Comparison of ENCODE assay signal across 10 cellular contexts in the genomic region with DNA sequence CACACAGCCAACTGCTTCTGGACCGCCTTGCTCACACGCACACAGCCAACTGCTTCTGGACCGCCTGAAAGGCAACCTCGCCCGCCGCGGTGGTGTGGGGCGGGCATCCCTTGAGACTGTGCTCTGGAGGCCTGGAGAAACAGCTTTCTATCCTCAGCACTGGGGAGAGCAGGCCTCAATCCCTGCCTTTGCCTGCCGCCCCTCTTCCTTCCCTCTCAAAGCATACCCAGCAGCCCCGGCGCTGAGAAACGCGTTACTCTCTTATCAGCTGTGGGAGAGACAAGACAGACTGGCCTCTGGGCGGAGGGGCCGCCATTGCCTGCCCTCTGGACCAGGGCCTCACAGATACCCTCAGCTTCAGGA. TPM values are rescaled to one million over a fixed set of nuclear protein-coding genes. Genes with fewer than 3 reads are reported as not detected.
DNase-seq lines count a peak whose midpoint lies in the region; ATAC-seq, FAIRE-seq and TF ChIP-seq lines count a peak whose summit lies in the region.
"Had no signal": no experiment of that assay in that cellular context is flagged by ENCODE, and none has a peak within 500 bp of the region (broad histone marks: within the 10 kb centered on the region; RNA-seq: fewer than 3 reads in every experiment).

No MANE protein-coding gene starts in this region.

- CTCF ChIA-PET in HepG2 (lab: Yijun Ruan, JAX; ENCODE audit: low intra/inter-chr PET ratio, low total read pairs): interaction anchor here (1.0 to 3.4 kb wide), 3 partner anchors 10 to 105 kb away, joined by 5 to 25 read pairs (median 6); no protein-coding TSS in a partner anchor

- no peaks in the 10 kb centered on the region for H4K20me1 ChIP-seq in HepG2 (ENCODE audit: insufficient read depth, low read length)

- H3K79me2 ChIP-seq in HepG2 (ENCODE audit: insufficient read depth, low read length): no peaks in the 10 kb centered on the region

- H3K27me3 ChIP-seq in HepG2 (ENCODE audit: control insufficient read depth in 1 of 2, insufficient read depth in 2 of 2, low read length in 2 of 2): peaks cover 4 to 36% of the 10 kb centered on the region in 2 experiments
- H3K27me3 ChIP-seq in suprapubic skin: peaks cover 14% of the 10 kb centered on the region

- TF ChIP-seq EP300 in HepG2 (IDR thresholded peaks at IDR 0.05; ENCODE audit: low read depth in 2 of 2, low read length in 2 of 2): no peak
- no peak for TF ChIP-seq EP300 in HepG2 (CRISPR knock-in tag; IDR thresholded peaks at IDR 0.05; ENCODE audit: borderline replicate concordance)
- TF ChIP-seq EP300 in suprapubic skin (IDR thresholded peaks at IDR 0.05): no peak

- ATAC-seq in activated naive CD8-positive, alpha-beta T cell treated with anti-CD3 and anti-CD28 coated beads, Interleukin-2, amount 50 U/mL, for 24 hours: no peak
- peak; percentile 15 for ATAC-seq in HepG2

- H3K4me2 ChIP-seq in HepG2 (ENCODE audit: low read depth, low read length): peak overlapping the region; percentile 63

- intact Hi-C loops in activated CD4-positive, alpha-beta T cell treated with anti-CD3 and anti-CD28 coated beads, Interleukin-2, amount 10 ng/mL, durations not matched to agents 24 days and 14 days (cut with micrococcal nuclease): loop anchor here (5.0 to 10.0 kb wide), 2 partner anchors 142 to 290 kb away; partner anchors contain the start of gene POU2F2
- intact Hi-C loops in HepG2 (cut with micrococcal nuclease; ENCODE audit: unreplicated experiment): no loop called here

- H3K9ac ChIP-seq in HepG2 (ENCODE audit: insufficient read depth, low read depth, low read length): 0 out of 2 replicates have a peak overlapping the region, but pooled peaks have one; percentile 10

- no peak overlapping the region for H2AFZ ChIP-seq in HepG2 (ENCODE audit: low read length)

- POLR2A ChIA-PET in HepG2 (lab: Yijun Ruan, JAX): interaction anchor here (0.9 to 2.2 kb wide), 2 partner anchors 9 to 104 kb away, joined by 3 to 13 read pairs; partner anchors contain the start of gene CEACAM1

- TF ChIP-seq CTCF in HepG2 (CRISPR knock-in tag; IDR thresholded peaks at IDR 0.05): no peak
- TF ChIP-seq CTCF in suprapubic skin (IDR thresholded peaks at IDR 0.05): no peak

- H3K4me1 ChIP-seq in HepG2 (ENCODE audit: insufficient read depth, low read length): peaks cover 67% of the 10 kb centered on the region
- peaks cover 52% of the 10 kb centered on the region for H3K4me1 ChIP-seq in suprapubic skin

- H3K27ac Mint-ChIP-seq in activated CD4-positive, alpha-beta T cell treated with anti-CD3 and anti-CD28 coated beads, Interleukin-2, amount 10 ng/mL, durations not matched to agents 24 days and 14 days: peak overlapping the region; percentile 91
- no peak overlapping the region for H3K27ac Mint-ChIP-seq in activated naive CD8-positive, alpha-beta T cell treated with anti-CD3 and anti-CD28 coated beads, Interleukin-2, amount 50 U/mL, for 24 hours

- no peaks in the 10 kb centered on the region for H3K9me3 Mint-ChIP-seq in activated CD4-positive, alpha-beta T cell treated with anti-CD3 and anti-CD28 coated beads, Interleukin-2, amount 10 ng/mL, durations not matched to agents 24 days and 14 days
- H3K9me3 Mint-ChIP-seq in activated naive CD8-positive, alpha-beta T cell treated with anti-CD3 and anti-CD28 coated beads, Interleukin-2, amount 50 U/mL, for 24 hours: no peaks in the 10 kb centered on the region

- H3K4me3 Mint-ChIP-seq in activated CD4-positive, alpha-beta T cell treated with anti-CD3 and anti-CD28 coated beads, Interleukin-2, amount 10 ng/mL, durations not matched to agents 24 days and 14 days: peak overlapping the region; percentile 91
- peak overlapping the region; percentile 95 for H3K4me3 Mint-ChIP-seq in activated naive CD8-positive, alpha-beta T cell treated with anti-CD3 and anti-CD28 coated beads, Interleukin-2, amount 50 U/mL, for 24 hours

- peaks cover 35% of the 10 kb centered on the region for H3K4me1 Mint-ChIP-seq in activated CD4-positive, alpha-beta T cell treated with anti-CD3 and anti-CD28 coated beads, Interleukin-2, amount 10 ng/mL, durations not matched to agents 24 days and 14 days
- peaks cover 41% of the 10 kb centered on the region for H3K4me1 Mint-ChIP-seq in activated naive CD8-positive, alpha-beta T cell treated with anti-CD3 and anti-CD28 coated beads, Interleukin-2, amount 50 U/mL, for 24 hours

- no peaks in the 10 kb centered on the region for H3K27me3 Mint-ChIP-seq in activated CD4-positive, alpha-beta T cell treated with anti-CD3 and anti-CD28 coated beads, Interleukin-2, amount 10 ng/mL, durations not matched to agents 24 days and 14 days
- H3K27me3 Mint-ChIP-seq in activated naive CD8-positive, alpha-beta T cell treated with anti-CD3 and anti-CD28 coated beads, Interleukin-2, amount 50 U/mL, for 24 hours: no peaks in the 10 kb centered on the region

- H3K4me3 ChIP-seq in HepG2 (replicated peaks in 1 of 3; ENCODE audit: insufficient read depth in 1 of 3, low read depth in 2 of 3, low read length in 3 of 3): peak overlapping the region in 1 of 3 experiments; percentile 56; a peak in 2 of 6 replicates
- peak overlapping the region; percentile 57 for H3K4me3 ChIP-seq in suprapubic skin

- no peak for TF ChIP-seq RAD21 in HepG2 (CRISPR knock-in tag; IDR thresholded peaks at IDR 0.05)

- no peak for FAIRE-seq in HepG2 (lab: Jason Lieb, UNC)
- FAIRE-seq in H54 (lab: Jason Lieb, UNC): no peak

- H3K27ac ChIP-seq in HepG2 (ENCODE audit: extremely low read length, insufficient read depth, low read length) (no peak overlapping the region), suprapubic skin (no peak overlapping the region)

- TF ChIP-seq POLR2A in HepG2 (IDR thresholded peaks at IDR 0.05; ENCODE audit: insufficient read depth in 1 of 2, low read depth in 2 of 2, low read length in 2 of 2) (no peak), suprapubic skin (IDR thresholded peaks at IDR 0.05) (no peak), H54 (IDR thresholded peaks at IDR 0.05; ENCODE audit: low read depth, low read length) (no peak)

- in situ Hi-C loops in HepG2 (cut with HindIII; ENCODE audit: extremely low pct_ligation_motif_present, low pct_unique_long_range_greater_than_20kb): no loop called here

- 29% methylated on average over 7 of the region's 15 CpGs for WGBS in HepG2 (ENCODE audit: low lambda C conversion rate)
- WGBS in suprapubic skin: 48% methylated on average over 10 of the region's 15 CpGs

- H3K36me3 ChIP-seq in HepG2 (replicated peaks in 1 of 2; ENCODE audit: control insufficient read depth in 1 of 2, insufficient read depth in 2 of 2, low read length in 2 of 2) (no peaks in the 10 kb centered on the region), suprapubic skin (no peaks in the 10 kb centered on the region)
- H3K36me3 ChIP-seq: HAP-1 had no signal

- H3K9me3 ChIP-seq in HepG2 (ENCODE audit: low read length): no peaks in the 10 kb centered on the region
- H3K9me3 ChIP-seq in suprapubic skin: no peaks in the 10 kb centered on the region
- H3K9me3 ChIP-seq: HAP-1 had no signal

- BruUV-seq in HepG2 (replicated peaks; lab: Mats Ljungman, UMichigan): no TSS peak

- H3K36me3 Mint-ChIP-seq in activated CD4-positive, alpha-beta T cell treated with anti-CD3 and anti-CD28 coated beads, Interleukin-2, amount 10 ng/mL, durations not matched to agents 24 days and 14 days (ENCODE audit: low read depth): peaks cover 3% of the 10 kb centered on the region
- peaks cover 1% of the 10 kb centered on the region for H3K36me3 Mint-ChIP-seq in activated naive CD8-positive, alpha-beta T cell treated with anti-CD3 and anti-CD28 coated beads, Interleukin-2, amount 50 U/mL, for 24 hours (ENCODE audit: low read depth)

- no peak for DNase-seq in activated CD4-positive, alpha-beta T cell treated with anti-CD3 and anti-CD28 coated beads, Interleukin-2, amount 10 ng/mL, durations not matched to agents 24 days and 14 days
- no peak for DNase-seq in activated CD4-positive, alpha-beta T cell treated with anti-CD3 and anti-CD28 coated beads for 48 hours
- DNase-seq in activated naive CD8-positive, alpha-beta T cell treated with anti-CD3 and anti-CD28 coated beads, Interleukin-2, amount 50 U/mL, for 24 hours: no peak
- DNase-seq in HepG2 (ENCODE audit: low spot score): no peak
- no peak for DNase-seq in suprapubic skin (ENCODE audit: low spot score in 2 of 2)
- DNase-seq in KG1 (lab: John Stamatoyannopoulos, UW): no peak
- no peak for DNase-seq in H54 (ENCODE audit: insufficient read length, low spot score)
- no peak for DNase-seq in NCI-H774 (lab: John Stamatoyannopoulos, UW)

RNA-seq across cellular contexts. Expression of gene LIPE, which starts 2.9 kb away (rescaled TPM):
- 35.0 and 39.1 TPM in 2 replicates for total RNA-seq in activated CD4-positive, alpha-beta T cell treated with anti-CD3 and anti-CD28 coated beads, Interleukin-2, amount 10 ng/mL, durations not matched to agents 24 days and 14 days
- total RNA-seq in HepG2 (2016; rRNA removed; fragmentation: Illumina TruSeq; extraction: Trizol) (not detected in 2 replicates), suprapubic skin (10 to 100 TPM; 33.9 to 82.6 (median 51.5) TPM)
- not detected in 2 replicates for total RNA-seq in HepG2 (2016; cell fraction: cytosol; rRNA removed; fragmentation: Illumina TruSeq; extraction: Trizol; ENCODE audit: low read depth)
- not detected in 2 replicates for total RNA-seq in HepG2 (2016; cell fraction: insoluble cytoplasmic fraction; rRNA removed; fragmentation: Illumina TruSeq; extraction: Trizol)
- not detected in 2 replicates for total RNA-seq in HepG2 (2016; cell fraction: membrane; rRNA removed; fragmentation: Illumina TruSeq; extraction: Trizol)
- total RNA-seq in HepG2 (2016; cell fraction: nucleus; rRNA removed; fragmentation: Illumina TruSeq; extraction: Trizol): not detected in 2 replicates
- polyA plus RNA-seq in HepG2 (2011; rRNA removed): 0.20 TPM in 1 of 2 replicates, not detected in the other
- polyA plus RNA-seq in HepG2 (2011; cell fraction: cytosol; rRNA removed): 0.08 and 0.13 TPM in 2 replicates
- polyA plus RNA-seq in HepG2 (2011; cell fraction: nucleus; rRNA removed): 0.03 TPM in 1 of 2 replicates, not detected in the other
- polyA plus RNA-seq in HepG2 (2012): 0.13 and 0.15 TPM in 2 replicates
- polyA plus RNA-seq in HepG2 (2016; cell fraction: cytosol; fragmentation: Illumina TruSeq; extraction: Trizol; ENCODE audit: low read depth): not detected in 2 replicates
- polyA plus RNA-seq in HepG2 (2016; cell fraction: insoluble cytoplasmic fraction; fragmentation: Illumina TruSeq; extraction: Trizol; ENCODE audit: low read depth): not detected in 2 replicates
- polyA plus RNA-seq in HepG2 (2016; cell fraction: membrane; fragmentation: Illumina TruSeq; extraction: Trizol; ENCODE audit: low read depth): not detected in 2 replicates
- polyA plus RNA-seq in HepG2 (2016; cell fraction: nucleus; fragmentation: Illumina TruSeq; extraction: Trizol; ENCODE audit: insufficient read depth, low read depth): not detected in 2 replicates
- not detected in 2 replicates for polyA minus RNA-seq in HepG2 (2011; rRNA and poly(A)+ RNA removed; ENCODE audit: low replicate concordance)
- polyA minus RNA-seq in HepG2 (2011; cell fraction: cytosol; rRNA and poly(A)+ RNA removed): not detected in 2 replicates
- not detected in 2 replicates for polyA minus RNA-seq in HepG2 (2011; cell fraction: nucleus; rRNA and poly(A)+ RNA removed)

RNA-seq across cellular contexts. Expression of gene CXCL17, which starts 18.4 kb away (rescaled TPM):
- not detected in 2 replicates for total RNA-seq in activated CD4-positive, alpha-beta T cell treated with anti-CD3 and anti-CD28 coated beads, Interleukin-2, amount 10 ng/mL, durations not matched to agents 24 days and 14 days
- not detected in 2 replicates for total RNA-seq in HepG2 (2016; rRNA removed; fragmentation: Illumina TruSeq; extraction: Trizol)
- total RNA-seq in HepG2 (2016; cell fraction: cytosol; rRNA removed; fragmentation: Illumina TruSeq; extraction: Trizol; ENCODE audit: low read depth): not detected in 2 replicates
- not detected in 2 replicates for total RNA-seq in HepG2 (2016; cell fraction: insoluble cytoplasmic fraction; rRNA removed; fragmentation: Illumina TruSeq; extraction: Trizol)
- total RNA-seq in HepG2 (2016; cell fraction: membrane; rRNA removed; fragmentation: Illumina TruSeq; extraction: Trizol): not detected in 2 replicates
- not detected in 2 replicates for total RNA-seq in HepG2 (2016; cell fraction: nucleus; rRNA removed; fragmentation: Illumina TruSeq; extraction: Trizol)
- 0.10 and 0.12 TPM in 2 replicates for polyA plus RNA-seq in HepG2 (2011; rRNA removed)
- polyA plus RNA-seq in HepG2 (2011; cell fraction: cytosol; rRNA removed): 0.06 and 0.07 TPM in 2 replicates
- polyA plus RNA-seq in HepG2 (2011; cell fraction: nucleus; rRNA removed): not detected in 2 replicates
- 0.23 TPM in 1 of 2 replicates, not detected in the other for polyA plus RNA-seq in HepG2 (2012)
- polyA plus RNA-seq in HepG2 (2016; cell fraction: cytosol; fragmentation: Illumina TruSeq; extraction: Trizol; ENCODE audit: low read depth): not detected in 2 replicates
- not detected in 2 replicates for polyA plus RNA-seq in HepG2 (2016; cell fraction: insoluble cytoplasmic fraction; fragmentation: Illumina TruSeq; extraction: Trizol; ENCODE audit: low read depth)
- not detected in 2 replicates for polyA plus RNA-seq in HepG2 (2016; cell fraction: membrane; fragmentation: Illumina TruSeq; extraction: Trizol; ENCODE audit: low read depth)
- polyA plus RNA-seq in HepG2 (2016; cell fraction: nucleus; fragmentation: Illumina TruSeq; extraction: Trizol; ENCODE audit: insufficient read depth, low read depth): not detected in 2 replicates
- not detected in 2 replicates for polyA minus RNA-seq in HepG2 (2011; rRNA and poly(A)+ RNA removed; ENCODE audit: low replicate concordance)
- not detected in 2 replicates for polyA minus RNA-seq in HepG2 (2011; cell fraction: cytosol; rRNA and poly(A)+ RNA removed)
- not detected in 2 replicates for polyA minus RNA-seq in HepG2 (2011; cell fraction: nucleus; rRNA and poly(A)+ RNA removed)
- under 1 TPM in 1 of 4 donors, not detected in 3; 0.55 TPM for total RNA-seq in suprapubic skin
- total RNA-seq: NCI-H460 had no signal

RNA-seq across cellular contexts. Expression of gene CNFN, which starts 34.2 kb away (rescaled TPM):
- not detected in 2 replicates for total RNA-seq in activated CD4-positive, alpha-beta T cell treated with anti-CD3 and anti-CD28 coated beads, Interleukin-2, amount 10 ng/mL, durations not matched to agents 24 days and 14 days
- total RNA-seq in HepG2 (2016; rRNA removed; fragmentation: Illumina TruSeq; extraction: Trizol) (0.35 TPM in 1 of 2 replicates, not detected in the other), suprapubic skin (100 to 1,000 TPM in 3 of 4 donors, 10 to 100 TPM in 1; 52.9 to 364 (median 353) TPM)
- not detected in 2 replicates for total RNA-seq in HepG2 (2016; cell fraction: cytosol; rRNA removed; fragmentation: Illumina TruSeq; extraction: Trizol; ENCODE audit: low read depth)
- not detected in 2 replicates for total RNA-seq in HepG2 (2016; cell fraction: insoluble cytoplasmic fraction; rRNA removed; fragmentation: Illumina TruSeq; extraction: Trizol)
- total RNA-seq in HepG2 (2016; cell fraction: membrane; rRNA removed; fragmentation: Illumina TruSeq; extraction: Trizol): not detected in 2 replicates
- total RNA-seq in HepG2 (2016; cell fraction: nucleus; rRNA removed; fragmentation: Illumina TruSeq; extraction: Trizol): not detected in 2 replicates
- polyA plus RNA-seq in HepG2 (2011; rRNA removed): 1.0 and 1.1 TPM in 2 replicates
- 0.68 and 1.7 TPM in 2 replicates for polyA plus RNA-seq in HepG2 (2011; cell fraction: cytosol; rRNA removed)
- polyA plus RNA-seq in HepG2 (2011; cell fraction: nucleus; rRNA removed): 0.84 and 1.9 TPM in 2 replicates
- 1.2 and 1.7 TPM in 2 replicates for polyA plus RNA-seq in HepG2 (2012)
- polyA plus RNA-seq in HepG2 (2016; cell fraction: cytosol; fragmentation: Illumina TruSeq; extraction: Trizol; ENCODE audit: low read depth): 0.83 and 1.2 TPM in 2 replicates
- polyA plus RNA-seq in HepG2 (2016; cell fraction: insoluble cytoplasmic fraction; fragmentation: Illumina TruSeq; extraction: Trizol; ENCODE audit: low read depth): 0.75 TPM in 1 of 2 replicates, not detected in the other
- polyA plus RNA-seq in HepG2 (2016; cell fraction: membrane; fragmentation: Illumina TruSeq; extraction: Trizol; ENCODE audit: low read depth): 1.1 and 1.3 TPM in 2 replicates
- polyA plus RNA-seq in HepG2 (2016; cell fraction: nucleus; fragmentation: Illumina TruSeq; extraction: Trizol; ENCODE audit: insufficient read depth, low read depth): not detected in 2 replicates
- 1.3 TPM in 1 of 2 replicates, not detected in the other for polyA minus RNA-seq in HepG2 (2011; rRNA and poly(A)+ RNA removed; ENCODE audit: low replicate concordance)
- polyA minus RNA-seq in HepG2 (2011; cell fraction: cytosol; rRNA and poly(A)+ RNA removed): not detected in 2 replicates
- polyA minus RNA-seq in HepG2 (2011; cell fraction: nucleus; rRNA and poly(A)+ RNA removed): not detected in 2 replicates

Comparison
In these comparisons a context has a peak if more than half of its experiments do, and no peak if none do; other contexts are left out.
1. RNA of gene LIPE, which starts 2.9 kb away (total RNA-seq): 33.9 to 82.6 TPM in suprapubic skin and 35.0 to 39.1 TPM in activated CD4-positive, alpha-beta T cell treated with anti-CD3 and anti-CD28 coated beads, Interleukin-2, amount 10 ng/mL, durations not matched to agents 24 days and 14 days; not detected in HepG2; every median in the first group is over 10 times any median in the second.
2. RNA of gene CNFN, which starts 34.2 kb away (total RNA-seq): 52.9 to 364 TPM in suprapubic skin; 0.35 TPM in HepG2 and not detected in activated CD4-positive, alpha-beta T cell treated with anti-CD3 and anti-CD28 coated beads, Interleukin-2, amount 10 ng/mL, durations not matched to agents 24 days and 14 days; every median in the first group is over 10 times any median in the second.